In genomic region chr10:124987788-124988187, GRCh38 we compare ENCODE assay signal across 27 cellular contexts.
"Had no signal": no experiment of that assay in that cellular context is flagged by ENCODE, and none has a peak within 500 bp of the region (broad histone marks: within the 10 kb centered on the region; RNA-seq: fewer than 3 reads in every experiment).

No MANE protein-coding gene starts in this region.

- H3K4me3 Mint-ChIP-seq: activated T-helper 1 cell treated with anti-CD3 and anti-CD28 coated beads, Interleukin-12 subunit alpha, Interleukin-12 subunit beta, Interleukin-2, Interleukin-4 antibody, amounts not matched to agents 30 ng/mL and 10 ng/mL and 1 ng/mL, durations not matched to agents 14 hours and 24 hours and 36 hours; neural progenitor cell; T-helper 1 cell treated with Interleukin-12 subunit alpha and Interleukin-12 subunit beta and Interleukin-4 antibody, amounts not matched to agents 30 μg/mL and 1 μg/mL, for 36 hours had no signal

- H3K9me3 ChIP-seq: esophagus muscularis mucosa, left lung, testis had no signal

- H3K9ac ChIP-seq: neural progenitor cell had no signal

- H2AFZ ChIP-seq: neural progenitor cell had no signal

- H3K27ac ChIP-seq: brain microvascular endothelial cell, esophagus muscularis mucosa, foreskin keratinocyte, left lung, neural progenitor cell, testis, WERI-Rb-1 had no signal

- H3K4me2 ChIP-seq: neural progenitor cell had no signal

- H3K4me3 ChIP-seq: esophagus muscularis mucosa, left lung, lung, neural progenitor cell, testis had no signal

- H3K4me1 ChIP-seq: foreskin keratinocyte, left lung, neural progenitor cell had no signal

- H3K27me3 ChIP-seq: brain microvascular endothelial cell, esophagus muscularis mucosa, foreskin keratinocyte, left lung, neural progenitor cell, testis had no signal

- ATAC-seq: activated CD4-positive, CD25-positive, alpha-beta regulatory T cell treated with anti-CD3 and anti-CD28 coated beads, Interleukin-2, amount 50 U/mL, for 24 hours; foreskin keratinocyte; left lung; right cardiac atrium; stimulated activated naive CD8-positive, alpha-beta T cell treated with anti-CD3 and anti-CD28 coated beads, Interleukin-15, Interleukin-2, amounts not matched to agents 100 U/mL and 50 U/mL, for 24 hours had no signal

- H3K27ac Mint-ChIP-seq: activated T-helper 1 cell treated with anti-CD3 and anti-CD28 coated beads, Interleukin-12 subunit alpha, Interleukin-12 subunit beta, Interleukin-2, Interleukin-4 antibody, amounts not matched to agents 30 ng/mL and 10 ng/mL and 1 ng/mL, durations not matched to agents 14 hours and 24 hours and 36 hours; neural progenitor cell; T-helper 1 cell treated with Interleukin-12 subunit alpha and Interleukin-12 subunit beta and Interleukin-4 antibody, amounts not matched to agents 30 μg/mL and 1 μg/mL, for 36 hours had no signal

- DNase-seq: activated CD4-positive, alpha-beta T cell treated with anti-CD3 and anti-CD28 coated beads for 48 hours; activated CD4-positive, alpha-beta T cell treated with anti-CD3 and anti-CD28 coated beads, Interleukin-2, amount 50 U/mL, for 48 hours; activated CD8-positive, alpha-beta memory T cell treated with anti-CD3 and anti-CD28 coated beads for 24 hours; activated effector memory CD4-positive, alpha-beta T cell treated with anti-CD3 and anti-CD28 coated beads, Interleukin-2, amount 50 U/mL, for 16 hours; activated naive CD4-positive, alpha-beta T cell treated with anti-CD3 and anti-CD28 coated beads, Interleukin-2, amount 50 U/mL, for 16 hours; activated T-cell treated with anti-CD3 and anti-CD28 coated beads, Interleukin-2, amount 50 U/mL, for 1 hour; amniotic stem cell; brain microvascular endothelial cell; caudate nucleus; cortex of kidney; foreskin keratinocyte; kidney glomerular epithelial cell; left lung; occipital lobe; right cardiac atrium; stimulated activated CD4-positive, alpha-beta T cell treated with anti-CD3 and anti-CD28 coated beads, Interleukin-4, amount 100 ng/mL, for 1 hour; stimulated activated naive CD8-positive, alpha-beta T cell treated with anti-CD3 and anti-CD28 coated beads, Interleukin-15, Interleukin-2, amounts not matched to agents 100 U/mL and 50 U/mL, for 24 hours; T1000; testis; trophoblast cell; WERI-Rb-1 had no signal

- H3K9me3 Mint-ChIP-seq: activated T-helper 1 cell treated with anti-CD3 and anti-CD28 coated beads, Interleukin-12 subunit alpha, Interleukin-12 subunit beta, Interleukin-2, Interleukin-4 antibody, amounts not matched to agents 30 ng/mL and 10 ng/mL and 1 ng/mL, durations not matched to agents 14 hours and 24 hours and 36 hours; neural progenitor cell; T-helper 1 cell treated with Interleukin-12 subunit alpha and Interleukin-12 subunit beta and Interleukin-4 antibody, amounts not matched to agents 30 μg/mL and 1 μg/mL, for 36 hours had no signal
